ENCODE assay signal across 18 cellular contexts in the genomic region with DNA sequence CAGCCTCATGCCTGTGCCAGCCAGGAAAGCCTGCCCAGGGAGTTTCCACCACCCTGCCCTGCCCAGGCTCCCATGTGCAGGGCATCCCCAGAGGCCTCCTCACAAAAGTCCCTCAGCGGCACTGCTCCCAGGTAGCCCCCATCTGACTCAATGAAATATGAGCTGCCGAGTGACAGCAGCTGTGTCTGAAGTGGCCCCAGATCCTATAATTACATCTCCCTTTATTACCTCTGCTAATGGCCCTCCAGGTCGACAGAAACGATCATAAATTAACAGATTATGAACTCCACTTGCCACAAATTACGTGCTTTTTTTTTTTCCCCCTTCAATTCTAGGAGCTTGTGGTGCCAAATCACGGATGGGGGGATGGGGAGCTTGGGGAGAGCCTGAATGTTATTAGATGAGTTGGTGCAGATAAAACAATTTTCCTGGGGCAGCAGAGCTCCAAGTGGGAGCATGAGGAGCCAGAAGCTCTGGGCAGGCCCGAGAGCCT.
DNase-seq lines count a peak whose midpoint lies in the region; ATAC-seq and TF ChIP-seq lines count a peak whose summit lies in the region.
"Had no signal": no experiment of that assay in that cellular context is flagged by ENCODE, and none has a peak within 500 bp of the region (broad histone marks: within the 10 kb centered on the region; RNA-seq: fewer than 3 reads in every experiment).

No MANE protein-coding gene starts in this region.

- H3K9me3 Mint-ChIP-seq in glutamatergic neuron (ENCODE audit: unreplicated experiment): peaks cover 2% of the 10 kb centered on the region
- H3K9me3 Mint-ChIP-seq in T-helper 2 cell treated with Interferon-gamma antibody and Interleukin-4, amounts not matched to agents 5 μg/mL and 100 μg/mL, for 36 hours: no peaks in the 10 kb centered on the region
- H3K9me3 Mint-ChIP-seq: nephron had no signal

- peaks cover 5% of the 10 kb centered on the region for H3K27me3 Mint-ChIP-seq in glutamatergic neuron (ENCODE audit: unreplicated experiment)
- H3K27me3 Mint-ChIP-seq in T-helper 2 cell treated with Interferon-gamma antibody and Interleukin-4, amounts not matched to agents 5 μg/mL and 100 μg/mL, for 36 hours (ENCODE audit: low read depth): peaks cover 2% of the 10 kb centered on the region

- H3K4me1 Mint-ChIP-seq in glutamatergic neuron (ENCODE audit: low read depth, unreplicated experiment): peaks cover 27% of the 10 kb centered on the region
- H3K4me1 Mint-ChIP-seq in T-helper 2 cell treated with Interferon-gamma antibody and Interleukin-4, amounts not matched to agents 5 μg/mL and 100 μg/mL, for 36 hours (ENCODE audit: low read depth): no peaks in the 10 kb centered on the region
- H3K4me1 Mint-ChIP-seq: B cell had no signal

- H3K4me3 Mint-ChIP-seq in glutamatergic neuron (ENCODE audit: unreplicated experiment): peak overlapping the region; percentile 18
- no peak overlapping the region for H3K4me3 Mint-ChIP-seq in T-helper 2 cell treated with Interferon-gamma antibody and Interleukin-4, amounts not matched to agents 5 μg/mL and 100 μg/mL, for 36 hours
- H3K4me3 Mint-ChIP-seq: B cell, nephron had no signal

- no peak for ATAC-seq in GM18520 (IDR thresholded peaks at IDR 0.05; ENCODE audit: unreplicated experiment)
- ATAC-seq: heart left ventricle; left ventricle myocardium superior; stimulated activated naive CD8-positive, alpha-beta T cell treated with anti-CD3 and anti-CD28 coated beads, Interleukin-15, Interleukin-2, amounts not matched to agents 100 U/mL and 50 U/mL, for 24 hours had no signal

- H3K27ac Mint-ChIP-seq in glutamatergic neuron (ENCODE audit: unreplicated experiment): no peak overlapping the region
- H3K27ac Mint-ChIP-seq in T-helper 2 cell treated with Interferon-gamma antibody and Interleukin-4, amounts not matched to agents 5 μg/mL and 100 μg/mL, for 36 hours: no peak overlapping the region
- H3K27ac Mint-ChIP-seq: B cell had no signal

- no peak overlapping the region for H3K4me3 ChIP-seq in brain microvascular endothelial cell (ENCODE audit: low read depth, low read length)
- H3K4me3 ChIP-seq: heart left ventricle, sigmoid colon, vagina had no signal

- H3K36me3 Mint-ChIP-seq in glutamatergic neuron (ENCODE audit: unreplicated experiment): no peaks in the 10 kb centered on the region
- no peaks in the 10 kb centered on the region for H3K36me3 Mint-ChIP-seq in T-helper 2 cell treated with Interferon-gamma antibody and Interleukin-4, amounts not matched to agents 5 μg/mL and 100 μg/mL, for 36 hours (ENCODE audit: low read depth)

- H3K36me3 ChIP-seq in brain microvascular endothelial cell (replicated peaks): no peaks in the 10 kb centered on the region
- H3K36me3 ChIP-seq: sigmoid colon, vagina had no signal

- DNase-seq in DMS79 (lab: John Stamatoyannopoulos, UW) (peak; percentile 98), NCI-H1694 (lab: John Stamatoyannopoulos, UW) (peak; percentile 94), NCI-H526 (lab: John Stamatoyannopoulos, UW) (peak; percentile 38 to 74), glutamatergic neuron (no peak), AG08396 (ENCODE audit: low spot score) (no peak), brain microvascular endothelial cell (no peak)
- no peak for DNase-seq in T-helper 2 cell treated with Interferon-gamma antibody and Interleukin-4, amounts not matched to agents 5 μg/mL and 100 μg/mL, for 36 hours (ENCODE audit: low spot score)
- DNase-seq: activated CD4-positive, CD25-positive, alpha-beta regulatory T cell treated with anti-CD3 and anti-CD28 coated beads, Interleukin-2, amount 50 U/mL, for 72 hours; cortex of kidney; heart left ventricle; left ventricle myocardium superior; sigmoid colon; stimulated activated naive CD8-positive, alpha-beta T cell treated with anti-CD3 and anti-CD28 coated beads, Interleukin-15, Interleukin-2, amounts not matched to agents 100 U/mL and 50 U/mL, for 24 hours had no signal

- no peaks in the 10 kb centered on the region for H3K27me3 ChIP-seq in brain microvascular endothelial cell (replicated peaks)
- H3K27me3 ChIP-seq: heart left ventricle, sigmoid colon, vagina had no signal

- in situ Hi-C loops in brain microvascular endothelial cell (cut with HindIII; ENCODE audit: low pct_ligation_motif_present, low sequenced_read_pairs): no loop called here

- H3K27ac ChIP-seq in brain microvascular endothelial cell: no peak overlapping the region
- H3K27ac ChIP-seq: heart left ventricle, KMS-11, sigmoid colon, vagina had no signal

- no peak for TF ChIP-seq CTCF in glutamatergic neuron (IDR thresholded peaks at IDR 0.05; ENCODE audit: partially characterized antibody, unreplicated experiment)
- no peak for TF ChIP-seq CTCF in brain microvascular endothelial cell (IDR thresholded peaks at IDR 0.05; ENCODE audit: low read depth, low read length, missing control alignments)

Comparison
In these comparisons a context has a peak if more than half of its experiments do, and no peak if none do; other contexts are left out.
1. DNase-seq: peak in DMS79 (single experiment), NCI-H1694 (single experiment) and NCI-H526 (2 of 2); none in glutamatergic neuron (single experiment), AG08396 (single experiment), brain microvascular endothelial cell (single experiment) and T-helper 2 cell treated with Interferon-gamma antibody and Interleukin-4, amounts not matched to agents 5 μg/mL and 100 μg/mL, for 36 hours (single experiment).